14 cellular contexts compared by ENCODE assay signal in the genomic region with DNA sequence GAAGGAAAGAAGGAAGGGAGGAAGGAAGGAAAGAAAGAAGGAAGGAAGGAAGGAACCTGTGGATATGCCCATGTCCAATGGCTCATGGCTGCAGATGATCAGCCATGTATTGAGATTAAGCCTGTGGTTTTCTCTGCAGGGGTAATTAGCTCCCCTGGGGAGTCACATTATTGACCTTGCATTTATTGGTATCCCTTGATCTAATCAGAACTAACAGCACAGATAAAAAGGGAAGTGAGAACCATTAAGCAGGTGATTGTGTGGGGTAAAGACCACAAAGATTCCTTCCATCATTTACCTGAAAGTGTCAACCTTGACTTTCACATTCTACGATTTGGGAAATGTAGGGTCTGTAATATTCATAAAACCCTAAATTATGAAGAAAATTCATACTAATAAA.
"Had no signal": no experiment of that assay in that cellular context is flagged by ENCODE, and none has a peak within 500 bp of the region (broad histone marks: within the 10 kb centered on the region; RNA-seq: fewer than 3 reads in every experiment).

No MANE protein-coding gene starts in this region.

- H3K27ac ChIP-seq: dorsolateral prefrontal cortex, esophagus squamous epithelium, neutrophil, thyroid gland had no signal

- ATAC-seq: mucosa of descending colon; naive thymus-derived CD8-positive, alpha-beta T cell had no signal

- DNase-seq: activated CD4-positive, alpha-beta memory T cell treated with anti-CD3 and anti-CD28 coated beads, Interleukin-2, amount 10 ng/mL, durations not matched to agents 7 days and 5 days; activated CD4-positive, alpha-beta T cell treated with anti-CD3 and anti-CD28 coated beads for 1 hour; dorsolateral prefrontal cortex; esophagus squamous epithelium; foreskin fibroblast; mucosa of descending colon; naive thymus-derived CD8-positive, alpha-beta T cell; retina; stimulated activated CD4-positive, alpha-beta T cell treated with anti-CD3 and anti-CD28 coated beads, Interleukin-15, amount 100 ng/mL, for 24 hours; stimulated activated CD4-positive, alpha-beta T cell treated with anti-CD3 and anti-CD28 coated beads, Interleukin-4, amount 100 ng/mL, for 4 hours; thyroid gland had no signal

- FAIRE-seq: astrocyte, urothelium cell line had no signal
